19 cellular contexts compared by ENCODE assay signal in the genomic region with DNA sequence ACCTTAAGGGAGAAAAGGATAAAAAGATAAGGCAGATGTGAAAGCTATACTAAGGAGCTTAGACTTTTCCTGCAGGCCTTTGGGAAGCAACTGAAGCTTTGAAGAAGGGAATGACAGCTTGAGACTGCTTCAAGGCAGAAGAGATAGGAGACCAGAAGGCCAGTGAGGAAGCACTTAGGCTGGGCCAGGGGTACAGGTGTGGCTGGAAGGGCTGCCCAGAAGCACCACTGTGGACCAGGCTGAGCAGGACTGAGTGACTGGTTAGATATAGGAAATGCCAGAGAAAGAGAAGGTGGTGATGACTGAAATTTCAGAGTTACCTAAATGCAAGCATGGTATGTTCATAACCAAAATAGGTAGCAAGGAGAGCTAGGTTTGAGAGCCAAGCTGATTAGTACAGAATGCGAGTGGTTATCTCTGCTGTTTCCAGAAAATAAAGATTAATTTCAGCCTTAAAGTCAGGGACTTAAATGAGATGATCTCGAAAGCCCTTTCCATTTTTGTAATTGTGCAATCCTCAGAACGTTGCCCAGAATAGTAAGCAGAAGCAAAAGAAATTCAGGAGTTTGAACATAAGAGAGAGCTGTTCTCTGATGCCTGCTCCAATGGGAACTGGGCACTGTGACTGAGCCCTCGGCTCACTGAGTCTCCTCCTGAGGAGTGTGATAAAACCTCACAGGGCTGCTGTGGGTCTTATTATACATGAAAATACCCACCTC. TPM values are rescaled to one million over a fixed set of nuclear protein-coding genes. Genes with fewer than 3 reads are reported as not detected.
DNase-seq lines count a peak whose midpoint lies in the region; ATAC-seq and TF ChIP-seq lines count a peak whose summit lies in the region.
"Had no signal": no experiment of that assay in that cellular context is flagged by ENCODE, and none has a peak within 500 bp of the region (broad histone marks: within the 10 kb centered on the region; RNA-seq: fewer than 3 reads in every experiment).

No MANE protein-coding gene starts in this region.

- in situ Hi-C loops in HAP-1 (cut with MboI; ENCODE audit: low sequenced_read_pairs): no loop called here

- no peak for TF ChIP-seq CTCF in MCF 10A (IDR thresholded peaks at IDR 0.05; ENCODE audit: unreplicated experiment)
- no peak for TF ChIP-seq CTCF in breast epithelium (IDR thresholded peaks at IDR 0.05)
- TF ChIP-seq CTCF in liver (IDR thresholded peaks at IDR 0.05; ENCODE audit: low read depth, low read length, missing input control): no peak
- no peak for TF ChIP-seq CTCF in stomach (IDR thresholded peaks at IDR 0.05)
- no peak for TF ChIP-seq CTCF in spleen (IDR thresholded peaks at IDR 0.05 in 8 of 11, conservative IDR thresholded peaks at IDR 0.05 in 3 of 11)

- DNase-seq in MCF 10A (ENCODE audit: unreplicated experiment): no peak
- DNase-seq in breast epithelium (ENCODE audit: low spot score in 2 of 2): no peak
- peak; percentile 64 for DNase-seq in adipocyte (ENCODE audit: low read depth)
- no peak for DNase-seq in stomach
- DNase-seq in HAP-1 (ENCODE audit: low spot score in 2 of 2): no peak
- DNase-seq in spleen: no peak
- DNase-seq: activated CD8-positive, alpha-beta memory T cell treated with anti-CD3 and anti-CD28 coated beads, Interleukin-2, amount 10 ng/mL, durations not matched to agents 7 days and 5 days; CD8-positive, alpha-beta memory T cell; kidney glomerular epithelial cell; NCI-H2171; NCI-H748 treated with DMSO at 0.1 percent for 48 hours; stimulated activated CD4-positive, alpha-beta T cell treated with anti-CD3 and anti-CD28 coated beads, Interleukin-12 subunit alpha, Interleukin-12 subunit beta, amount 100 ng/mL, for 4 hours; stimulated activated naive CD4-positive, alpha-beta T cell; upper lobe of left lung had no signal

- CTCF ChIA-PET in MCF 10A (lab: Yijun Ruan, JAX): interaction anchor here (0.6 to 2.9 kb wide), 6 partner anchors 9 to 135 kb away, joined by 3 to 6 read pairs (median 4); no protein-coding TSS in a partner anchor

- TF ChIP-seq POLR2A in breast epithelium (IDR thresholded peaks at IDR 0.05) (no peak), stomach (IDR thresholded peaks at IDR 0.05) (no peak), spleen (IDR thresholded peaks at IDR 0.05) (no peak)

- peaks cover 30% of the 10 kb centered on the region for H3K4me1 Mint-ChIP-seq in MCF 10A (ENCODE audit: insufficient read depth, unreplicated experiment)
- H3K4me1 Mint-ChIP-seq: activated CD8-positive, alpha-beta memory T cell treated with anti-CD3 and anti-CD28 coated beads, Interleukin-2, amount 10 ng/mL, durations not matched to agents 7 days and 5 days; CD8-positive, alpha-beta memory T cell had no signal

- H3K27me3 ChIP-seq in breast epithelium (no peaks in the 10 kb centered on the region), adipocyte (replicated peaks; ENCODE audit: control insufficient read depth, insufficient read depth, low read length) (no peaks in the 10 kb centered on the region), liver (ENCODE audit: control insufficient read depth in 4 of 4, insufficient read depth in 4 of 4, low read length in 3 of 4) (no peaks in the 10 kb centered on the region), stomach (no peaks in the 10 kb centered on the region), HAP-1 (ENCODE audit: low read depth) (no peaks in the 10 kb centered on the region), spleen (replicated peaks in 1 of 7) (peaks cover 0 to 8% (median 0%) of the 10 kb centered on the region in 7 donors)
- H3K27me3 ChIP-seq: upper lobe of left lung had no signal

- H3K4me3 ChIP-seq in breast epithelium: no peak overlapping the region
- H3K4me3 ChIP-seq in adipocyte (ENCODE audit: low read length): peak overlapping the region; percentile 15
- H3K4me3 ChIP-seq in liver (ENCODE audit: low read depth in 1 of 3, low read length in 3 of 3): no peak overlapping the region
- no peak overlapping the region for H3K4me3 ChIP-seq in stomach
- H3K4me3 ChIP-seq in HAP-1: no peak overlapping the region
- no peak overlapping the region for H3K4me3 ChIP-seq in spleen
- H3K4me3 ChIP-seq: GM12878, upper lobe of left lung had no signal

- intact Hi-C loops in MCF 10A (cut with micrococcal nuclease) (no loop called here), breast epithelium (cut with DNase I; ENCODE audit: low total_unique reads) (no loop called here), stomach (cut with DNase I; ENCODE audit: low total_unique reads) (no loop called here), spleen (cut with DNase I; ENCODE audit: low total_unique reads) (no loop called here)

- no TSS peak for BruUV-seq in MCF 10A (replicated peaks; lab: Mats Ljungman, UMichigan)

- peaks cover 24% of the 10 kb centered on the region for H3K36me3 Mint-ChIP-seq in MCF 10A (ENCODE audit: insufficient read depth, unreplicated experiment)
- H3K36me3 Mint-ChIP-seq: activated CD8-positive, alpha-beta memory T cell treated with anti-CD3 and anti-CD28 coated beads, Interleukin-2, amount 10 ng/mL, durations not matched to agents 7 days and 5 days; CD8-positive, alpha-beta memory T cell had no signal

- ATAC-seq in HG03432 (IDR thresholded peaks at IDR 0.05; ENCODE audit: unreplicated experiment): no peak
- ATAC-seq: activated CD8-positive, alpha-beta memory T cell treated with anti-CD3 and anti-CD28 coated beads, Interleukin-2, amount 10 ng/mL, durations not matched to agents 7 days and 5 days; GM12878 had no signal

- no peaks in the 10 kb centered on the region for H3K4me1 ChIP-seq in breast epithelium
- H3K4me1 ChIP-seq in adipocyte (ENCODE audit: control insufficient read depth, insufficient read depth, low read length): peaks cover 17% of the 10 kb centered on the region
- peaks cover 7 to 51% (median 38%) of the 10 kb centered on the region in 4 donors for H3K4me1 ChIP-seq in liver (ENCODE audit: control insufficient read depth in 4 of 4, insufficient read depth in 4 of 4, low read length in 3 of 4)
- peaks cover 14 to 31% (median 24%) of the 10 kb centered on the region in 4 donors for H3K4me1 ChIP-seq in stomach
- H3K4me1 ChIP-seq in HAP-1: peaks cover 11% of the 10 kb centered on the region
- H3K4me1 ChIP-seq in spleen: peaks cover 0 to 15% (median 0%) of the 10 kb centered on the region in 6 donors

- H3K27ac Mint-ChIP-seq in MCF 10A (ENCODE audit: low read depth, unreplicated experiment): peak overlapping the region; percentile 29
- H3K27ac Mint-ChIP-seq: activated CD8-positive, alpha-beta memory T cell treated with anti-CD3 and anti-CD28 coated beads, Interleukin-2, amount 10 ng/mL, durations not matched to agents 7 days and 5 days; CD8-positive, alpha-beta memory T cell; dendritic cell treated with granulocyte-macrophage colony-stimulating factor and Interleukin-4, amounts not matched to agents 40 ng/mL and 50 ng/mL, for 4 days had no signal

- no peak overlapping the region for H3K27ac ChIP-seq in breast epithelium
- peak overlapping the region; percentile 36 to 82 for H3K27ac ChIP-seq in liver (ENCODE audit: low read depth in 1 of 2, low read length in 2 of 2)
- H3K27ac ChIP-seq in stomach: peak overlapping the region; percentile 15 to 74 (median 69)
- H3K27ac ChIP-seq in spleen: no peak overlapping the region
- H3K27ac ChIP-seq: KMS-11 had no signal

- WGBS in liver: 24% methylated on average over 4 of the region's 4 CpGs
- WGBS in stomach, 5 donors: 19 to 36% (median 28%) methylated on average over 4 of the region's 4 CpGs
- 51 to 64% (median 54%) methylated on average over 4 of the region's 4 CpGs for WGBS in spleen, 5 donors

- H3K9ac ChIP-seq in adipocyte (ENCODE audit: low read length) (no peak overlapping the region), liver (ENCODE audit: low read depth in 1 of 2, low read length in 2 of 2) (peak overlapping the region in 1 of 2 donors; percentile 13)
- H3K9ac ChIP-seq: KMS-11 had no signal

- H3K9me3 Mint-ChIP-seq in MCF 10A (ENCODE audit: unreplicated experiment): no peaks in the 10 kb centered on the region
- H3K9me3 Mint-ChIP-seq: CD8-positive, alpha-beta memory T cell; dendritic cell treated with granulocyte-macrophage colony-stimulating factor and Interleukin-4, amounts not matched to agents 40 ng/mL and 50 ng/mL, for 4 days had no signal

- TF ChIP-seq EP300 in stomach (IDR thresholded peaks at IDR 0.05): no peak

- H3K9me3 ChIP-seq in breast epithelium (no peaks in the 10 kb centered on the region), adipocyte (ENCODE audit: control insufficient read depth, low read length) (no peaks in the 10 kb centered on the region), liver (ENCODE audit: control insufficient read depth in 4 of 4, low read length in 3 of 4) (no peaks in the 10 kb centered on the region), stomach (no peaks in the 10 kb centered on the region), HAP-1 (no peaks in the 10 kb centered on the region), spleen (no peaks in the 10 kb centered on the region)
- H3K9me3 ChIP-seq: upper lobe of left lung had no signal

- no peaks in the 10 kb centered on the region for H3K36me3 ChIP-seq in breast epithelium
- no peaks in the 10 kb centered on the region for H3K36me3 ChIP-seq in adipocyte (ENCODE audit: control insufficient read depth, insufficient read depth, low read length, severe bottlenecking)
- H3K36me3 ChIP-seq in liver (ENCODE audit: control insufficient read depth in 4 of 4, insufficient read depth in 3 of 4, low read depth in 1 of 4, low read length in 3 of 4): no peaks in the 10 kb centered on the region
- no peaks in the 10 kb centered on the region for H3K36me3 ChIP-seq in stomach
- no peaks in the 10 kb centered on the region for H3K36me3 ChIP-seq in HAP-1 (replicated peaks)
- no peaks in the 10 kb centered on the region for H3K36me3 ChIP-seq in spleen
- H3K36me3 ChIP-seq: upper lobe of left lung had no signal

- peak in 1 of 2 donors; percentile 13 for TF ChIP-seq RAD21 in liver (IDR thresholded peaks at IDR 0.05)

- no peak overlapping the region for H3K4me3 Mint-ChIP-seq in MCF 10A (ENCODE audit: unreplicated experiment)
- H3K4me3 Mint-ChIP-seq: activated CD8-positive, alpha-beta memory T cell treated with anti-CD3 and anti-CD28 coated beads, Interleukin-2, amount 10 ng/mL, durations not matched to agents 7 days and 5 days; CD8-positive, alpha-beta memory T cell; dendritic cell treated with granulocyte-macrophage colony-stimulating factor and Interleukin-4, amounts not matched to agents 40 ng/mL and 50 ng/mL, for 4 days had no signal

- no peaks in the 10 kb centered on the region for H3K27me3 Mint-ChIP-seq in MCF 10A (ENCODE audit: insufficient read depth, unreplicated experiment)
- H3K27me3 Mint-ChIP-seq: dendritic cell treated with granulocyte-macrophage colony-stimulating factor and Interleukin-4, amounts not matched to agents 40 ng/mL and 50 ng/mL, for 4 days had no signal

- POLR2A ChIA-PET in MCF 10A (lab: Yijun Ruan, JAX): interaction anchor here (0.7 to 2.4 kb wide), 2 partner anchors 9 to 95 kb away, joined by 3 to 10 read pairs; no protein-coding TSS in a partner anchor

TF ChIP-seq in liver, 16 proteins besides CTCF, POLR2A, EP300 and RAD21:
- TF ChIP-seq FOXA1 (IDR thresholded peaks at IDR 0.05): no peak

RNA-seq across cellular contexts. Expression of a gene that starts 54.9 kb away (rescaled TPM):
- total RNA-seq in MCF 10A (2022) (129 and 154 TPM in 2 replicates), breast epithelium (10 to 100 TPM; 25.8 to 85.6 (median 40.6) TPM), liver (10 to 100 TPM; 39.9 to 41.9 TPM), stomach (10 to 100 TPM in 3 of 5 donors, 1 to 10 TPM in 1, under 1 TPM in 1; 0.58 to 36.2 (median 14.5) TPM), spleen (10 to 100 TPM; 10.6 to 28.8 (median 22.3) TPM)
- polyA plus RNA-seq in liver (10 to 100 TPM; 10.2 to 10.9 TPM), stomach (1 to 10 TPM; 2.0 to 3.7 (median 2.9) TPM), spleen (1 to 10 TPM in 1 of 3 donors, under 1 TPM in 2; 0.68 to 1.9 (median 0.96) TPM)
- polyA plus RNA-seq: CD8-positive, alpha-beta memory T cell had no signal

Comparison
In these comparisons a context has a peak if more than half of its experiments do, and no peak if none do; other contexts are left out.
1. H3K27ac ChIP-seq: peak in liver (2 of 2) and stomach (5 of 5); none in breast epithelium (0 of 2) and spleen (0 of 8).